Comparison of ENCODE assay signal across 15 cellular contexts in genomic region chr12:78641837-78642423, GRCh38.
DNase-seq lines count a peak whose midpoint lies in the region; ATAC-seq and TF ChIP-seq lines count a peak whose summit lies in the region.
"Had no signal": no experiment of that assay in that cellular context is flagged by ENCODE, and none has a peak within 500 bp of the region (broad histone marks: within the 10 kb centered on the region; RNA-seq: fewer than 3 reads in every experiment).

No MANE protein-coding gene starts in this region.

- 0 out of 2 replicates have a peak, but pooled peaks have one; percentile 2 for TF ChIP-seq CTCF in WERI-Rb-1 (IDR thresholded peaks at IDR 0.05; ENCODE audit: low read depth, low read length)

- ATAC-seq in HG03469 (IDR thresholded peaks at IDR 0.05; ENCODE audit: unreplicated experiment) (no peak), GM21423 (IDR thresholded peaks at IDR 0.05; ENCODE audit: unreplicated experiment) (no peak)

- H3K36me3 ChIP-seq in WERI-Rb-1: no peaks in the 10 kb centered on the region
- H3K36me3 ChIP-seq: esophagus squamous epithelium had no signal

- no peaks in the 10 kb centered on the region for H3K9me3 ChIP-seq in WERI-Rb-1 (ENCODE audit: severe bottlenecking)
- H3K9me3 ChIP-seq: esophagus squamous epithelium had no signal

- peak; percentile 1 for DNase-seq in COR-L47 (lab: John Stamatoyannopoulos, UW)
- DNase-seq in HuH-7 (ENCODE audit: low spot score): peak; percentile 11
- DNase-seq in WERI-Rb-1: no peak
- peak; percentile 1 for DNase-seq in glomerular visceral epithelial cell (ENCODE audit: extremely low spot score)
- DNase-seq in occipital lobe (lab: John Stamatoyannopoulos, UW): no peak
- no peak for DNase-seq in islet precursor cell
- DNase-seq: activated CD8-positive, alpha-beta memory T cell treated with anti-CD3 and anti-CD28 coated beads, Interleukin-2, amount 50 U/mL, for 4 hours; CD4-positive, alpha-beta T cell; esophagus squamous epithelium; mesenchymal stem cell; NCI-H774 had no signal

- no peak overlapping the region for H3K4me3 ChIP-seq in WERI-Rb-1 (ENCODE audit: low read depth, low read length)
- H3K4me3 ChIP-seq: esophagus squamous epithelium, SK-N-MC, skin epidermis had no signal

- H3K27me3 ChIP-seq in WERI-Rb-1 (ENCODE audit: insufficient read depth, low read depth, severe bottlenecking): no peaks in the 10 kb centered on the region
- H3K27me3 ChIP-seq: esophagus squamous epithelium had no signal

- no peak overlapping the region for H3K27ac ChIP-seq in WERI-Rb-1
- H3K27ac ChIP-seq: esophagus squamous epithelium, SK-N-MC, skin epidermis had no signal

Comparison
In these comparisons a context has a peak if more than half of its experiments do, and no peak if none do; other contexts are left out.
1. DNase-seq: peak in COR-L47 (single experiment), HuH-7 (single experiment) and glomerular visceral epithelial cell (single experiment); none in WERI-Rb-1 (single experiment), occipital lobe (single experiment) and islet precursor cell (single experiment).